In genomic region chr17:82449136-82449882, GRCh38 we compare ENCODE assay signal across 8 cellular contexts. TPM values are rescaled to one million over a fixed set of nuclear protein-coding genes. Genes with fewer than 3 reads are reported as not detected.
A peak's percentile ranks its signal among the peaks of the same experiment; 100 is the strongest.
DNase-seq lines count a peak whose midpoint lies in the region; ATAC-seq and TF ChIP-seq lines count a peak whose summit lies in the region.

No MANE protein-coding gene starts in this region.

- H2AK5ac ChIP-seq in H9 (ENCODE audit: insufficient read length, low read length), result no peak overlapping the region

- no peak overlapping the region for H4K8ac ChIP-seq in H9 (replicated peaks; ENCODE audit: insufficient read length, low read depth, low read length)

- H3K4me3 Mint-ChIP-seq in H9, result peak overlapping the region; percentile 81 to 88
- H3K4me3 Mint-ChIP-seq in activated T-helper 1 cell treated with anti-CD3 and anti-CD28 coated beads, Interleukin-12 subunit alpha, Interleukin-12 subunit beta, Interleukin-2, Interleukin-4 antibody, amounts not matched to agents 30 ng/mL and 10 ng/mL and 1 ng/mL, durations not matched to agents 14 hours and 24 hours and 36 hours, result peak overlapping the region; percentile 91

- no peak overlapping the region for H3K27ac ChIP-seq in H9 (ENCODE audit: insufficient read length, low read depth, low read length)

- DNase-seq in H9, result peak; percentile 71
- peak; percentile 28 for DNase-seq in NCI-H69 (lab: John Stamatoyannopoulos, UW)
- peak; percentile 74 for DNase-seq in activated T-helper 1 cell treated with anti-CD3 and anti-CD28 coated beads, Interleukin-12 subunit alpha, Interleukin-12 subunit beta, Interleukin-2, Interleukin-4 antibody, amounts not matched to agents 30 ng/mL and 10 ng/mL and 1 ng/mL, durations not matched to agents 14 hours and 24 hours and 36 hours (ENCODE audit: low spot score)
- peak; percentile 46 for DNase-seq in left cardiac atrium
- peak; percentile 17 to 39 for DNase-seq in stimulated activated CD4-positive, alpha-beta T cell treated with anti-CD3 and anti-CD28 coated beads, Interleukin-1b, Interleukin-23, amount 100 ng/mL, for 1 hour (ENCODE audit: low read depth in 2 of 2)
- no peak for DNase-seq in NCI-H1930 (lab: John Stamatoyannopoulos, UW)

- peaks cover 5 to 17% of the 10 kb centered on the region in 2 experiments for H3K4me1 Mint-ChIP-seq in H9
- peaks cover 31% of the 10 kb centered on the region for H3K4me1 Mint-ChIP-seq in activated T-helper 1 cell treated with anti-CD3 and anti-CD28 coated beads, Interleukin-12 subunit alpha, Interleukin-12 subunit beta, Interleukin-2, Interleukin-4 antibody, amounts not matched to agents 30 ng/mL and 10 ng/mL and 1 ng/mL, durations not matched to agents 14 hours and 24 hours and 36 hours (ENCODE audit: low read depth)

- no peak overlapping the region for H3T11ph ChIP-seq in H9 (ENCODE audit: low read length)

- no peak overlapping the region for H3K4ac ChIP-seq in H9 (ENCODE audit: low read depth, low read length)

- WGBS in H9 (ENCODE audit: extremely low coverage, insufficient read length, low lambda C conversion rate), result no CpG with 5 or more reads among the region's 29 CpGs

- no peak overlapping the region for H3K56ac ChIP-seq in H9 (ENCODE audit: insufficient read length, low read depth, low read length)

- H3K9me3 Mint-ChIP-seq in H9, result peaks cover 16 to 32% of the 10 kb centered on the region in 2 experiments
- peaks cover 3% of the 10 kb centered on the region for H3K9me3 Mint-ChIP-seq in activated T-helper 1 cell treated with anti-CD3 and anti-CD28 coated beads, Interleukin-12 subunit alpha, Interleukin-12 subunit beta, Interleukin-2, Interleukin-4 antibody, amounts not matched to agents 30 ng/mL and 10 ng/mL and 1 ng/mL, durations not matched to agents 14 hours and 24 hours and 36 hours

- no peak overlapping the region for H2BK15ac ChIP-seq in H9 (ENCODE audit: low read depth, low read length)

- no peak overlapping the region for H3K18ac ChIP-seq in H9 (ENCODE audit: insufficient read length, low read depth, low read length)

- H3K23me2 ChIP-seq in H9 (ENCODE audit: insufficient read length, low read depth, low read length, poor library complexity, severe bottlenecking), result no peaks in the 10 kb centered on the region

- no peaks in the 10 kb centered on the region for H3K79me1 ChIP-seq in H9 (ENCODE audit: insufficient read depth, low read depth, low read length, poor library complexity, severe bottlenecking)

- TF ChIP-seq CTCF in H9 (conservative IDR thresholded peaks at IDR 0.05), result no peak; the same call in 2 of the 3 replicates

- H3K27ac Mint-ChIP-seq in H9, result peak overlapping the region in 1 of 3 experiments; percentile 5; a peak in 1 of 7 replicates
- peak overlapping the region; percentile 96 for H3K27ac Mint-ChIP-seq in activated T-helper 1 cell treated with anti-CD3 and anti-CD28 coated beads, Interleukin-12 subunit alpha, Interleukin-12 subunit beta, Interleukin-2, Interleukin-4 antibody, amounts not matched to agents 30 ng/mL and 10 ng/mL and 1 ng/mL, durations not matched to agents 14 hours and 24 hours and 36 hours

- H3K79me2 ChIP-seq in H9 (ENCODE audit: insufficient read depth, low read length), result no peaks in the 10 kb centered on the region

- peak overlapping the region; percentile 62 for H3K4me2 ChIP-seq in H9 (ENCODE audit: insufficient read depth, insufficient read length, low read length)

- H4K91ac ChIP-seq in H9 (ENCODE audit: insufficient read length, low read depth, low read length), result no peak overlapping the region

- TF ChIP-seq POLR2A in GM10847 (IDR thresholded peaks at IDR 0.05; ENCODE audit: extremely low read depth, insufficient read length), result peak; percentile 69

- no peak overlapping the region for H2BK120ac ChIP-seq in H9 (ENCODE audit: low read depth, low read length, poor library complexity, severe bottlenecking)

- no peaks in the 10 kb centered on the region for H4K20me1 ChIP-seq in H9 (ENCODE audit: control insufficient read depth, insufficient read depth, insufficient read length)

- no peaks in the 10 kb centered on the region for H3K9me3 ChIP-seq in H9 (ENCODE audit: control insufficient read depth, low read depth, low read length)

- H3K27me3 ChIP-seq in H9 (ENCODE audit: insufficient read depth, low read length), result no peaks in the 10 kb centered on the region

- no peak overlapping the region for H2AFZ ChIP-seq in H9 (ENCODE audit: low read length)

- no peak overlapping the region for H3K9ac ChIP-seq in H9 (ENCODE audit: extremely low read depth, insufficient read length, low read length)

- peak in 1 of 2 donors; percentile 2 for ATAC-seq in left cardiac atrium
- ATAC-seq in GM19328 (IDR thresholded peaks at IDR 0.05; ENCODE audit: unreplicated experiment), result no peak

- no peak overlapping the region for H3K23ac ChIP-seq in H9 (ENCODE audit: insufficient read length, low read depth, low read length)

- H2BK12ac ChIP-seq in H9 (ENCODE audit: insufficient read length, low read depth, low read length), result no peak overlapping the region

- H3K27me3 Mint-ChIP-seq in H9 (ENCODE audit: low read depth), result peaks cover 16% of the 10 kb centered on the region
- H3K27me3 Mint-ChIP-seq in activated T-helper 1 cell treated with anti-CD3 and anti-CD28 coated beads, Interleukin-12 subunit alpha, Interleukin-12 subunit beta, Interleukin-2, Interleukin-4 antibody, amounts not matched to agents 30 ng/mL and 10 ng/mL and 1 ng/mL, durations not matched to agents 14 hours and 24 hours and 36 hours (ENCODE audit: insufficient read depth), result no peaks in the 10 kb centered on the region

- no peak overlapping the region for H2BK5ac ChIP-seq in H9 (ENCODE audit: insufficient read length, low read length)

- no peaks in the 10 kb centered on the region; the same call in 1 of the 2 replicates for H3K4me1 ChIP-seq in H9 (ENCODE audit: insufficient read depth, low read length)

- intact Hi-C loops in activated T-helper 1 cell treated with anti-CD3 and anti-CD28 coated beads, Interleukin-12 subunit alpha, Interleukin-12 subunit beta, Interleukin-2, Interleukin-4 antibody, amounts not matched to agents 30 ng/mL and 10 ng/mL and 1 ng/mL, durations not matched to agents 14 hours and 24 hours and 36 hours (cut with micrococcal nuclease), result no loop called here
- intact Hi-C loops in left cardiac atrium (cut with DNase I), result no loop called here

- no peak overlapping the region for H3K14ac ChIP-seq in H9 (ENCODE audit: insufficient read depth, low read length)

- H4K5ac ChIP-seq in H9 (ENCODE audit: insufficient read length, low read depth, low read length), result no peak overlapping the region

- no peak overlapping the region for H2BK20ac ChIP-seq in H9 (ENCODE audit: low read depth, low read length, poor library complexity, severe bottlenecking)

- H3K36me3 Mint-ChIP-seq in H9 (ENCODE audit: insufficient read depth in 1 of 3, low read depth in 3 of 3), result peaks cover 7 to 28% (median 25%) of the 10 kb centered on the region in 3 experiments; a peak in 6 of 7 replicates
- H3K36me3 Mint-ChIP-seq in activated T-helper 1 cell treated with anti-CD3 and anti-CD28 coated beads, Interleukin-12 subunit alpha, Interleukin-12 subunit beta, Interleukin-2, Interleukin-4 antibody, amounts not matched to agents 30 ng/mL and 10 ng/mL and 1 ng/mL, durations not matched to agents 14 hours and 24 hours and 36 hours (ENCODE audit: low read depth), result peaks cover 16% of the 10 kb centered on the region

RNA-seq across cellular contexts. Expression of gene CYBC1, which starts 1.2 kb away (rescaled TPM):
- total RNA-seq in H9 (2021) (80.4 and 81.7 TPM in 2 replicates), left cardiac atrium (10 to 100 TPM; 42.1 to 43.6 TPM)
- 253 and 257 TPM in 2 replicates for total RNA-seq in activated T-helper 1 cell treated with anti-CD3 and anti-CD28 coated beads, Interleukin-12 subunit alpha, Interleukin-12 subunit beta, Interleukin-2, Interleukin-4 antibody, amounts not matched to agents 30 ng/mL and 10 ng/mL and 1 ng/mL, durations not matched to agents 14 hours and 24 hours and 36 hours

RNA-seq across cellular contexts. Expression of gene NARF, which starts 9.2 kb away (rescaled TPM):
- 124 and 129 TPM in 2 replicates for total RNA-seq in H9 (2021)
- 99.0 and 103 TPM in 2 replicates for total RNA-seq in activated T-helper 1 cell treated with anti-CD3 and anti-CD28 coated beads, Interleukin-12 subunit alpha, Interleukin-12 subunit beta, Interleukin-2, Interleukin-4 antibody, amounts not matched to agents 30 ng/mL and 10 ng/mL and 1 ng/mL, durations not matched to agents 14 hours and 24 hours and 36 hours
- total RNA-seq in left cardiac atrium, result 10 to 100 TPM; 63.7 to 65.9 TPM

RNA-seq across cellular contexts. Expression of gene OGFOD3, which starts 30.9 kb away (rescaled TPM):
- total RNA-seq in H9 (2021), result 25.4 and 27.8 TPM in 2 replicates
- 28.7 and 34.7 TPM in 2 replicates for total RNA-seq in activated T-helper 1 cell treated with anti-CD3 and anti-CD28 coated beads, Interleukin-12 subunit alpha, Interleukin-12 subunit beta, Interleukin-2, Interleukin-4 antibody, amounts not matched to agents 30 ng/mL and 10 ng/mL and 1 ng/mL, durations not matched to agents 14 hours and 24 hours and 36 hours
- 10 to 100 TPM; 27.2 to 32.0 TPM for total RNA-seq in left cardiac atrium

RNA-seq across cellular contexts. Expression of gene HEXD, which starts 31.2 kb away (rescaled TPM):
- total RNA-seq in H9 (2021) (23.2 and 24.1 TPM in 2 replicates), left cardiac atrium (10 to 100 TPM; 14.3 to 16.3 TPM)
- total RNA-seq in activated T-helper 1 cell treated with anti-CD3 and anti-CD28 coated beads, Interleukin-12 subunit alpha, Interleukin-12 subunit beta, Interleukin-2, Interleukin-4 antibody, amounts not matched to agents 30 ng/mL and 10 ng/mL and 1 ng/mL, durations not matched to agents 14 hours and 24 hours and 36 hours, result 30.5 and 33.0 TPM in 2 replicates

Comparison
In these comparisons a context has a peak if more than half of its experiments do, and no peak if none do; other contexts are left out.
1. DNase-seq: peak in H9 (single experiment), NCI-H69 (single experiment), activated T-helper 1 cell treated with anti-CD3 and anti-CD28 coated beads, Interleukin-12 subunit alpha, Interleukin-12 subunit beta, Interleukin-2, Interleukin-4 antibody, amounts not matched to agents 30 ng/mL and 10 ng/mL and 1 ng/mL, durations not matched to agents 14 hours and 24 hours and 36 hours (single experiment), left cardiac atrium (single experiment) and stimulated activated CD4-positive, alpha-beta T cell treated with anti-CD3 and anti-CD28 coated beads, Interleukin-1b, Interleukin-23, amount 100 ng/mL, for 1 hour (2 of 2); none in NCI-H1930 (0 of 2).